In the genomic region with DNA sequence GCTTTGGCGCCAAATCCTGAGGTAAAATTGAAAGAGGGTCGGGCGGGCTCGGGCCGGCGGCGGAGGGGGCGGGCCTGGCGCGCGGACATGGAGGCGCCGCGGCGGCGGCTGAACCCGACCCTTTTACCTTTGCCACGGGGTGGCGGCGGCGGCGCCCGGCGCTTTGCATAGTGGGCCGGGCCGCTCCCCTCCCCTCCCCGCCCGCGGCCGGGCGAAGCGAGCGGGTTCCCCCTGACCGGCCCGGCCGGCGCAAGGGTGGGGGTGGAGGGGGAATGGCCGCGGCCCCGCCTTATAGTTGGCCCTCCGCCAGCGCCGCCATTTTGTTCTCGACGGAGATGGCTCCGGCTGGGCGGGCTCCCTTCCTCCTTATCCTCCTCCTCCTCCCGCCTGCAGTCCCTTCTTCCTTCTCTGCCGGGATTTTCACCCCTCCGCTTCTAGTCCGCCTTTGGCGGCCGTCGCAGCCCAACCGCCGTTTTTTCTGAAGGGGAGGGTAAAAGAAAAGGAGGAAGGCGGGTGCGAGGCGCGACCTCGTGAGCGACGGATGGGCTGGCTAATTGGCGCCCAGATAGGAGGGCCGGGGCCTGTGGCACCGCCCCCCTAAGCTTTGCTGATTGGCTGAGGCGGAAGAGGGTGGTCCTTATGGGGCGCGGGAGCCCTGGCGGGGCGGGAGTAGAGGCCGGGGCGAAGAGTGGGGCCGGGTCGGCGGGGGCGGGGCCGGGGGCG, we compare ENCODE assay signal across 1 cellular context.
A peak's percentile ranks its signal among the peaks of the same experiment; 100 is the strongest.
TF ChIP-seq lines count a peak whose summit lies in the region.

No MANE protein-coding gene starts in this region.

TF ChIP-seq in K562, 482 proteins besides CTCF, POLR2A, EP300 and RAD21 (continued from another document and continues in another):
- TF ChIP-seq, protein P1, sequence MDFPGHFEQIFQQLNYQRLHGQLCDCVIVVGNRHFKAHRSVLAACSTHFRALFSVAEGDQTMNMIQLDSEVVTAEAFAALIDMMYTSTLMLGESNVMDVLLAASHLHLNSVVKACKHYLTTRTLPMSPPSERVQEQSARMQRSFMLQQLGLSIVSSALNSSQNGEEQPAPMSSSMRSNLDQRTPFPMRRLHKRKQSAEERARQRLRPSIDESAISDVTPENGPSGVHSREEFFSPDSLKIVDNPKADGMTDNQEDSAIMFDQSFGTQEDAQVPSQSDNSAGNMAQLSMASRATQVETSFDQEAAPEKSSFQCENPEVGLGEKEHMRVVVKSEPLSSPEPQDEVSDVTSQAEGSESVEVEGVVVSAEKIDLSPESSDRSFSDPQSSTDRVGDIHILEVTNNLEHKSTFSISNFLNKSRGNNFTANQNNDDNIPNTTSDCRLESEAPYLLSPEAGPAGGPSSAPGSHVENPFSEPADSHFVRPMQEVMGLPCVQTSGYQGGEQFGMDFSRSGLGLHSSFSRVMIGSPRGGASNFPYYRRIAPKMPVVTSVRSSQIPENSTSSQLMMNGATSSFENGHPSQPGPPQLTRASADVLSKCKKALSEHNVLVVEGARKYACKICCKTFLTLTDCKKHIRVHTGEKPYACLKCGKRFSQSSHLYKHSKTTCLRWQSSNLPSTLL (IDR thresholded peaks at IDR 0.05), result no peak
- TF ChIP-seq MXI1 (IDR thresholded peaks at IDR 0.05; ENCODE audit: low read depth, low read length), result 0 out of 2 replicates have a peak, but pooled peaks have one; percentile 46
- no peak for TF ChIP-seq HIVEP1 (CRISPR knock-in tag; IDR thresholded peaks at IDR 0.05)
- TF ChIP-seq ZNF263 (CRISPR knock-in tag; IDR thresholded peaks at IDR 0.05; ENCODE audit: borderline replicate concordance), result peak; percentile 78; the same call in 1 of the 2 replicates
- TF ChIP-seq MECOM (CRISPR knock-in tag; IDR thresholded peaks at IDR 0.05), result no peak
- TF ChIP-seq, protein P2, sequence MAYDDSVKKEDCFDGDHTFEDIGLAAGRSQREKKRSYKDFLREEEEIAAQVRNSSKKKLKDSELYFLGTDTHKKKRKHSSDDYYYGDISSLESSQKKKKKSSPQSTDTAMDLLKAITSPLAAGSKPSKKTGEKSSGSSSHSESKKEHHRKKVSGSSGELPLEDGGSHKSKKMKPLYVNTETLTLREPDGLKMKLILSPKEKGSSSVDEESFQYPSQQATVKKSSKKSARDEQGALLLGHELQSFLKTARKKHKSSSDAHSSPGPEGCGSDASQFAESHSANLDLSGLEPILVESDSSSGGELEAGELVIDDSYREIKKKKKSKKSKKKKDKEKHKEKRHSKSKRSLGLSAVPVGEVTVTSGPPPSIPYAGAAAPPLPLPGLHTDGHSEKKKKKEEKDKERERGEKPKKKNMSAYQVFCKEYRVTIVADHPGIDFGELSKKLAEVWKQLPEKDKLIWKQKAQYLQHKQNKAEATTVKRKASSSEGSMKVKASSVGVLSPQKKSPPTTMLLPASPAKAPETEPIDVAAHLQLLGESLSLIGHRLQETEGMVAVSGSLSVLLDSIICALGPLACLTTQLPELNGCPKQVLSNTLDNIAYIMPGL (CRISPR knock-in tag; IDR thresholded peaks at IDR 0.05), result 0 out of 2 replicates have a peak, but pooled peaks have one; percentile 55
- no peak for TF ChIP-seq ADNP (tag; IDR thresholded peaks at IDR 0.05)
- TF ChIP-seq BACH1 (tag; IDR thresholded peaks at IDR 0.05), result no peak
- TF ChIP-seq JUND (IDR thresholded peaks at IDR 0.05; ENCODE audit: borderline replicate concordance, low read depth, low read length), result peak; percentile 42
- no peak; the same call in 2 of the 3 replicates for TF ChIP-seq JUND (tag; IDR thresholded peaks at IDR 0.05; ENCODE audit: borderline replicate concordance, low read depth, low read length)
- TF ChIP-seq GTF2E2 (tag; IDR thresholded peaks at IDR 0.05), result peak; percentile 64; the same call in 1 of the 2 replicates
- TF ChIP-seq, protein P3, sequence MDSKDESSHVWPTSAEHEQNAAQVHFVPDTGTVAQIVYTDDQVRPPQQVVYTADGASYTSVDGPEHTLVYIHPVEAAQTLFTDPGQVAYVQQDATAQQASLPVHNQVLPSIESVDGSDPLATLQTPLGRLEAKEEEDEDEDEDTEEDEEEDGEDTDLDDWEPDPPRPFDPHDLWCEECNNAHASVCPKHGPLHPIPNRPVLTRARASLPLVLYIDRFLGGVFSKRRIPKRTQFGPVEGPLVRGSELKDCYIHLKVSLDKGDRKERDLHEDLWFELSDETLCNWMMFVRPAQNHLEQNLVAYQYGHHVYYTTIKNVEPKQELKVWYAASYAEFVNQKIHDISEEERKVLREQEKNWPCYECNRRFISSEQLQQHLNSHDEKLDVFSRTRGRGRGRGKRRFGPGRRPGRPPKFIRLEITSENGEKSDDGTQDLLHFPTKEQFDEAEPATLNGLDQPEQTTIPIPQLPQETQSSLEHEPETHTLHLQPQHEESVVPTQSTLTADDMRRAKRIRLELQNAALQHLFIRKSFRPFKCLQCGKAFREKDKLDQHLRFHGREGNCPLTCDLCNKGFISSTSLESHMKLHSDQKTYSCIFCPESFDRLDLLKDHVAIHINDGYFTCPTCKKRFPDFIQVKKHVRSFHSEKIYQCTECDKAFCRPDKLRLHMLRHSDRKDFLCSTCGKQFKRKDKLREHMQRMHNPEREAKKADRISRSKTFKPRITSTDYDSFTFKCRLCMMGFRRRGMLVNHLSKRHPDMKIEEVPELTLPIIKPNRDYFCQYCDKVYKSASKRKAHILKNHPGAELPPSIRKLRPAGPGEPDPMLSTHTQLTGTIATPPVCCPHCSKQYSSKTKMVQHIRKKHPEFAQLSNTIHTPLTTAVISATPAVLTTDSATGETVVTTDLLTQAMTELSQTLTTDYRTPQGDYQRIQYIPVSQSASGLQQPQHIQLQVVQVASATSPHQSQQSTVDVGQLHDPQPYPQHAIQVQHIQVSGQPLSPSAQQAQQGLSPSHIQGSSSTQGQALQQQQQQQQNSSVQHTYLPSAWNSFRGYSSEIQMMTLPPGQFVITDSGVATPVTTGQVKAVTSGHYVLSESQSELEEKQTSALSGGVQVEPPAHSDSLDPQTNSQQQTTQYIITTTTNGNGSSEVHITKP (IDR thresholded peaks at IDR 0.05; ENCODE audit: partially characterized antibody), result peak; percentile 96
- TF ChIP-seq, protein P4, sequence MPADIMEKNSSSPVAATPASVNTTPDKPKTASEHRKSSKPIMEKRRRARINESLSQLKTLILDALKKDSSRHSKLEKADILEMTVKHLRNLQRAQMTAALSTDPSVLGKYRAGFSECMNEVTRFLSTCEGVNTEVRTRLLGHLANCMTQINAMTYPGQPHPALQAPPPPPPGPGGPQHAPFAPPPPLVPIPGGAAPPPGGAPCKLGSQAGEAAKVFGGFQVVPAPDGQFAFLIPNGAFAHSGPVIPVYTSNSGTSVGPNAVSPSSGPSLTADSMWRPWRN (IDR thresholded peaks at IDR 0.05; ENCODE audit: low read depth), result no peak
- peak; percentile 100 for TF ChIP-seq NFIC (IDR thresholded peaks at IDR 0.05)
- peak; percentile 75 for TF ChIP-seq FIP1L1 (IDR thresholded peaks at IDR 0.05; ENCODE audit: low read depth, low read length, poor library complexity, severe bottlenecking)
- TF ChIP-seq, protein P5, sequence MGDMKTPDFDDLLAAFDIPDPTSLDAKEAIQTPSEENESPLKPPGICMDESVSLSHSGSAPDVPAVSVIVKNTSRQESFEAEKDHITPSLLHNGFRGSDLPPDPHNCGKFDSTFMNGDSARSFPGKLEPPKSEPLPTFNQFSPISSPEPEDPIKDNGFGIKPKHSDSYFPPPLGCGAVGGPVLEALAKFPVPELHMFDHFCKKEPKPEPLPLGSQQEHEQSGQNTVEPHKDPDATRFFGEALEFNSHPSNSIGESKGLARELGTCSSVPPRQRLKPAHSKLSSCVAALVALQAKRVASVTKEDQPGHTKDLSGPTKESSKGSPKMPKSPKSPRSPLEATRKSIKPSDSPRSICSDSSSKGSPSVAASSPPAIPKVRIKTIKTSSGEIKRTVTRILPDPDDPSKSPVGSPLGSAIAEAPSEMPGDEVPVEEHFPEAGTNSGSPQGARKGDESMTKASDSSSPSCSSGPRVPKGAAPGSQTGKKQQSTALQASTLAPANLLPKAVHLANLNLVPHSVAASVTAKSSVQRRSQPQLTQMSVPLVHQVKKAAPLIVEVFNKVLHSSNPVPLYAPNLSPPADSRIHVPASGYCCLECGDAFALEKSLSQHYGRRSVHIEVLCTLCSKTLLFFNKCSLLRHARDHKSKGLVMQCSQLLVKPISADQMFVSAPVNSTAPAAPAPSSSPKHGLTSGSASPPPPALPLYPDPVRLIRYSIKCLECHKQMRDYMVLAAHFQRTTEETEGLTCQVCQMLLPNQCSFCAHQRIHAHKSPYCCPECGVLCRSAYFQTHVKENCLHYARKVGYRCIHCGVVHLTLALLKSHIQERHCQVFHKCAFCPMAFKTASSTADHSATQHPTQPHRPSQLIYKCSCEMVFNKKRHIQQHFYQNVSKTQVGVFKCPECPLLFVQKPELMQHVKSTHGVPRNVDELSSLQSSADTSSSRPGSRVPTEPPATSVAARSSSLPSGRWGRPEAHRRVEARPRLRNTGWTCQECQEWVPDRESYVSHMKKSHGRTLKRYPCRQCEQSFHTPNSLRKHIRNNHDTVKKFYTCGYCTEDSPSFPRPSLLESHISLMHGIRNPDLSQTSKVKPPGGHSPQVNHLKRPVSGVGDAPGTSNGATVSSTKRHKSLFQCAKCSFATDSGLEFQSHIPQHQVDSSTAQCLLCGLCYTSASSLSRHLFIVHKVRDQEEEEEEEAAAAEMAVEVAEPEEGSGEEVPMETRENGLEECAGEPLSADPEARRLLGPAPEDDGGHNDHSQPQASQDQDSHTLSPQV (IDR thresholded peaks at IDR 0.05), result no peak
- TF ChIP-seq RBM15 (IDR thresholded peaks at IDR 0.05; ENCODE audit: insufficient read depth, low read length), result no peak
- TF ChIP-seq, protein P6, sequence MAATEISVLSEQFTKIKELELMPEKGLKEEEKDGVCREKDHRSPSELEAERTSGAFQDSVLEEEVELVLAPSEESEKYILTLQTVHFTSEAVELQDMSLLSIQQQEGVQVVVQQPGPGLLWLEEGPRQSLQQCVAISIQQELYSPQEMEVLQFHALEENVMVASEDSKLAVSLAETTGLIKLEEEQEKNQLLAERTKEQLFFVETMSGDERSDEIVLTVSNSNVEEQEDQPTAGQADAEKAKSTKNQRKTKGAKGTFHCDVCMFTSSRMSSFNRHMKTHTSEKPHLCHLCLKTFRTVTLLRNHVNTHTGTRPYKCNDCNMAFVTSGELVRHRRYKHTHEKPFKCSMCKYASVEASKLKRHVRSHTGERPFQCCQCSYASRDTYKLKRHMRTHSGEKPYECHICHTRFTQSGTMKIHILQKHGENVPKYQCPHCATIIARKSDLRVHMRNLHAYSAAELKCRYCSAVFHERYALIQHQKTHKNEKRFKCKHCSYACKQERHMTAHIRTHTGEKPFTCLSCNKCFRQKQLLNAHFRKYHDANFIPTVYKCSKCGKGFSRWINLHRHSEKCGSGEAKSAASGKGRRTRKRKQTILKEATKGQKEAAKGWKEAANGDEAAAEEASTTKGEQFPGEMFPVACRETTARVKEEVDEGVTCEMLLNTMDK (IDR thresholded peaks at IDR 0.05; ENCODE audit: borderline replicate concordance, insufficient read depth, low read depth, low read length, poor library complexity, severe bottlenecking), result no peak
- no peak for TF ChIP-seq CC2D1A (IDR thresholded peaks at IDR 0.05)
- TF ChIP-seq BRD4 (IDR thresholded peaks at IDR 0.05), result 0 out of 2 replicates have a peak, but pooled peaks have one; percentile 50
- TF ChIP-seq, protein P7, sequence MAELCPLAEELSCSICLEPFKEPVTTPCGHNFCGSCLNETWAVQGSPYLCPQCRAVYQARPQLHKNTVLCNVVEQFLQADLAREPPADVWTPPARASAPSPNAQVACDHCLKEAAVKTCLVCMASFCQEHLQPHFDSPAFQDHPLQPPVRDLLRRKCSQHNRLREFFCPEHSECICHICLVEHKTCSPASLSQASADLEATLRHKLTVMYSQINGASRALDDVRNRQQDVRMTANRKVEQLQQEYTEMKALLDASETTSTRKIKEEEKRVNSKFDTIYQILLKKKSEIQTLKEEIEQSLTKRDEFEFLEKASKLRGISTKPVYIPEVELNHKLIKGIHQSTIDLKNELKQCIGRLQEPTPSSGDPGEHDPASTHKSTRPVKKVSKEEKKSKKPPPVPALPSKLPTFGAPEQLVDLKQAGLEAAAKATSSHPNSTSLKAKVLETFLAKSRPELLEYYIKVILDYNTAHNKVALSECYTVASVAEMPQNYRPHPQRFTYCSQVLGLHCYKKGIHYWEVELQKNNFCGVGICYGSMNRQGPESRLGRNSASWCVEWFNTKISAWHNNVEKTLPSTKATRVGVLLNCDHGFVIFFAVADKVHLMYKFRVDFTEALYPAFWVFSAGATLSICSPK (IDR thresholded peaks at IDR 0.05; ENCODE audit: borderline replicate concordance), result peak; percentile 81; the same call in 1 of the 2 replicates
- no peak for TF ChIP-seq ZC3H11A (IDR thresholded peaks at IDR 0.05; ENCODE audit: low read depth, low read length)
- TF ChIP-seq NR3C1 (CRISPR knock-in tag; IDR thresholded peaks at IDR 0.05), result no peak
- TF ChIP-seq ERF (CRISPR knock-in tag; IDR thresholded peaks at IDR 0.05), result no peak; the same call in 1 of the 2 replicates
- TF ChIP-seq EP400 (IDR thresholded peaks at IDR 0.05), result peak; percentile 97
- TF ChIP-seq CHD2 (IDR thresholded peaks at IDR 0.05; ENCODE audit: low read depth, low read length), result peak; percentile 81
- TF ChIP-seq, protein P8, sequence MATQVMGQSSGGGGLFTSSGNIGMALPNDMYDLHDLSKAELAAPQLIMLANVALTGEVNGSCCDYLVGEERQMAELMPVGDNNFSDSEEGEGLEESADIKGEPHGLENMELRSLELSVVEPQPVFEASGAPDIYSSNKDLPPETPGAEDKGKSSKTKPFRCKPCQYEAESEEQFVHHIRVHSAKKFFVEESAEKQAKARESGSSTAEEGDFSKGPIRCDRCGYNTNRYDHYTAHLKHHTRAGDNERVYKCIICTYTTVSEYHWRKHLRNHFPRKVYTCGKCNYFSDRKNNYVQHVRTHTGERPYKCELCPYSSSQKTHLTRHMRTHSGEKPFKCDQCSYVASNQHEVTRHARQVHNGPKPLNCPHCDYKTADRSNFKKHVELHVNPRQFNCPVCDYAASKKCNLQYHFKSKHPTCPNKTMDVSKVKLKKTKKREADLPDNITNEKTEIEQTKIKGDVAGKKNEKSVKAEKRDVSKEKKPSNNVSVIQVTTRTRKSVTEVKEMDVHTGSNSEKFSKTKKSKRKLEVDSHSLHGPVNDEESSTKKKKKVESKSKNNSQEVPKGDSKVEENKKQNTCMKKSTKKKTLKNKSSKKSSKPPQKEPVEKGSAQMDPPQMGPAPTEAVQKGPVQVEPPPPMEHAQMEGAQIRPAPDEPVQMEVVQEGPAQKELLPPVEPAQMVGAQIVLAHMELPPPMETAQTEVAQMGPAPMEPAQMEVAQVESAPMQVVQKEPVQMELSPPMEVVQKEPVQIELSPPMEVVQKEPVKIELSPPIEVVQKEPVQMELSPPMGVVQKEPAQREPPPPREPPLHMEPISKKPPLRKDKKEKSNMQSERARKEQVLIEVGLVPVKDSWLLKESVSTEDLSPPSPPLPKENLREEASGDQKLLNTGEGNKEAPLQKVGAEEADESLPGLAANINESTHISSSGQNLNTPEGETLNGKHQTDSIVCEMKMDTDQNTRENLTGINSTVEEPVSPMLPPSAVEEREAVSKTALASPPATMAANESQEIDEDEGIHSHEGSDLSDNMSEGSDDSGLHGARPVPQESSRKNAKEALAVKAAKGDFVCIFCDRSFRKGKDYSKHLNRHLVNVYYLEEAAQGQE (CRISPR knock-in tag; IDR thresholded peaks at IDR 0.05; ENCODE audit: low read depth), result peak; percentile 61; the same call in 1 of the 2 replicates
- TF ChIP-seq TRIM28 (IDR thresholded peaks at IDR 0.05), result no peak; the same call in 1 of the 2 replicates
- TF ChIP-seq, protein P9, sequence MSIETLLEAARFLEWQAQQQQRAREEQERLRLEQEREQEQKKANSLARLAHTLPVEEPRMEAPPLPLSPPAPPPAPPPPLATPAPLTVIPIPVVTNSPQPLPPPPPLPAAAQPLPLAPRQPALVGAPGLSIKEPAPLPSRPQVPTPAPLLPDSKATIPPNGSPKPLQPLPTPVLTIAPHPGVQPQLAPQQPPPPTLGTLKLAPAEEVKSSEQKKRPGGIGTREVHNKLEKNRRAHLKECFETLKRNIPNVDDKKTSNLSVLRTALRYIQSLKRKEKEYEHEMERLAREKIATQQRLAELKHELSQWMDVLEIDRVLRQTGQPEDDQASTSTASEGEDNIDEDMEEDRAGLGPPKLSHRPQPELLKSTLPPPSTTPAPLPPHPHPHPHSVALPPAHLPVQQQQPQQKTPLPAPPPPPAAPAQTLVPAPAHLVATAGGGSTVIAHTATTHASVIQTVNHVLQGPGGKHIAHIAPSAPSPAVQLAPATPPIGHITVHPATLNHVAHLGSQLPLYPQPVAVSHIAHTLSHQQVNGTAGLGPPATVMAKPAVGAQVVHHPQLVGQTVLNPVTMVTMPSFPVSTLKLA (conservative IDR thresholded peaks at IDR 0.05), result peak; percentile 66 to 75
